Comparison of ENCODE assay signal across 20 cellular contexts in the genomic region with DNA sequence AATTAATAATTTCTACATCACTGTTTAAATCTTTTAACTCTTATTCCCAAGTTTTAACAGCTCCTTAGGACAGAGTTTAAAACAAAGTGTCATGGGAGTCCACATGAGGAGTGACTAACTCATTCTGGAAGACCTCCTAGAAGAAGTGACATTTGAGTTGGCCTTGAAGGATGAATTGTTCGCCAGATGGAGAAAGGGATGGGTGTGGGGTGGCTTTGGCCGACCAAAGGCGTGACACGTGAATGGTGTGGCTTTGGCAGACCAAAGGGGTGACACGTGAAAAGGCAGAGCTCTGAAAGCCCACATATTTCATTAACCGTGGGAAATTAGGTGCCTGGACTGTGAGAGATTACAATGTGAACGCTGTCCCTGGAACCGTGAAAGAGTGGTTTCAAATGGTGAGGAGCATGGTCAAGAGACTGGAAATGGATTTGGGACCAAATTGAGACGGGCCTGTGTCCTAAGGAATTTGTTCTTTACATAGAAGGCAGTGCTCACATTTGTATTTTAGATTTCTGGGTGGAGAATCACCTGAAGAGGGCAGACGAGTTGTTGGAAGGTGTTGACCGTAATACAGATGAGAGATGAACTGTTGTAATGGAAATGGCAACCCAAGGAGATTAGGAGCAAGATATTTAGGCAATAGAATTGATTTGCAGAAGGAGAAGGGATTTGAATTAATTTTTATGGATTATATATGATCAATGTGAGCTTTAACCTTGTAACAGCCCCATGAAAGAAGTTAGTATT.
A peak's percentile ranks its signal among the peaks of the same experiment; 100 is the strongest.
DNase-seq lines count a peak whose midpoint lies in the region; ATAC-seq and TF ChIP-seq lines count a peak whose summit lies in the region.
"Had no signal": no experiment of that assay in that cellular context is flagged by ENCODE, and none has a peak within 500 bp of the region (broad histone marks: within the 10 kb centered on the region; RNA-seq: fewer than 3 reads in every experiment).

No MANE protein-coding gene starts in this region.

- ATAC-seq in PC-3 (no peak; the same call in 1 of the 2 replicates), psoas muscle (peak; percentile 57 to 92 (median 87))
- ATAC-seq: HepG2 had no signal

- POLR2A ChIA-PET in PC-3 (lab: Charles Lee; ENCODE audit: unreplicated experiment) = interaction anchor here (0.6 kb wide), 1 partner anchor 76 kb away, joined by 3 read pairs; no protein-coding TSS in a partner anchor
- POLR2A ChIA-PET in CD8-positive, alpha-beta memory T cell (lab: Charles Lee) = no interaction called here

- BruUV-seq in PC-3 (replicated peaks; lab: Mats Ljungman, UMichigan) = no TSS peak

- H3K79me2 ChIP-seq in PC-3 (ENCODE audit: low read length) = no peaks in the 10 kb centered on the region

- no peaks in the 10 kb centered on the region for H3K36me3 Mint-ChIP-seq in CD8-positive, alpha-beta memory T cell

- CTCF ChIA-PET in PC-3 (lab: Charles Lee) = no interaction called here
- CTCF ChIA-PET in CD8-positive, alpha-beta memory T cell (lab: Charles Lee) = no interaction called here

- peak; percentile 13 for TF ChIP-seq CTCF in C4-2B (conservative IDR thresholded peaks at IDR 0.05)
- TF ChIP-seq CTCF in PC-3 (conservative IDR thresholded peaks at IDR 0.05; ENCODE audit: low read depth, low read length) = peak; percentile 31; the same call in 1 of the 2 replicates
- no peak for TF ChIP-seq CTCF in fibroblast of the aortic adventitia (IDR thresholded peaks at IDR 0.05; ENCODE audit: insufficient read depth, low read length)
- TF ChIP-seq CTCF in psoas muscle (IDR thresholded peaks at IDR 0.05) = no peak

- no peak overlapping the region for H2AFZ ChIP-seq in PC-3 (ENCODE audit: low read length)

- H3K36me3 ChIP-seq in PC-3 (ENCODE audit: low read depth, low read length) = no peaks in the 10 kb centered on the region
- no peaks in the 10 kb centered on the region for H3K36me3 ChIP-seq in psoas muscle (ENCODE audit: insufficient read depth in 1 of 2, low read depth in 1 of 2)
- H3K36me3 ChIP-seq in CD8-positive, alpha-beta memory T cell (ENCODE audit: insufficient read depth, low read length) = no peaks in the 10 kb centered on the region
- H3K36me3 ChIP-seq: SJCRH30 had no signal

- H3K9ac ChIP-seq in PC-3 (ENCODE audit: low read length) = no peak overlapping the region

- H3K4me1 ChIP-seq in PC-3 (ENCODE audit: insufficient read depth, low read length) (no peaks in the 10 kb centered on the region), psoas muscle (peaks cover 6% of the 10 kb centered on the region)
- no peaks in the 10 kb centered on the region for H3K4me1 ChIP-seq in CD8-positive, alpha-beta memory T cell (ENCODE audit: insufficient read depth, low read length)

- H3K4me1 Mint-ChIP-seq in CD8-positive, alpha-beta memory T cell = no peaks in the 10 kb centered on the region

- H3K9me3 Mint-ChIP-seq in CD8-positive, alpha-beta memory T cell = peaks cover 0 to 3% (median 0%) of the 10 kb centered on the region in 5 donors

- H3K4me3 ChIP-seq in PC-3 (ENCODE audit: low read length) (no peak overlapping the region), fibroblast of the aortic adventitia (ENCODE audit: low read depth, low read length) (no peak overlapping the region), psoas muscle (no peak overlapping the region)
- no peak overlapping the region for H3K4me3 ChIP-seq in CD8-positive, alpha-beta memory T cell (ENCODE audit: low read length)
- H3K4me3 ChIP-seq: SJCRH30 had no signal

- H3K4me2 ChIP-seq in PC-3 (ENCODE audit: low read length) = no peak overlapping the region

- peaks cover 0 to 1% of the 10 kb centered on the region in 2 donors for H3K27me3 Mint-ChIP-seq in CD8-positive, alpha-beta memory T cell

- no peaks in the 10 kb centered on the region for H3F3A ChIP-seq in PC-3 (ENCODE audit: low read length, unreplicated experiment)

- no peak overlapping the region for H3K27ac ChIP-seq in C4-2B
- no peak overlapping the region for H3K27ac ChIP-seq in PC-3 (ENCODE audit: low read length)
- peak overlapping the region; percentile 50 for H3K27ac ChIP-seq in psoas muscle
- H3K27ac ChIP-seq in CD8-positive, alpha-beta memory T cell (ENCODE audit: low read depth, low read length) = no peak overlapping the region
- H3K27ac ChIP-seq: SJCRH30 had no signal

- DNase-seq in PC-3 (no peak), fibroblast of the aortic adventitia (ENCODE audit: low read depth) (peak; percentile 52), psoas muscle (peak; percentile 24 to 62), NCI-H774 (lab: John Stamatoyannopoulos, UW) (no peak), islet precursor cell (no peak)
- no peak for DNase-seq in stimulated activated naive CD4-positive, alpha-beta T cell (lab: John Stamatoyannopoulos, UW)
- no peak for DNase-seq in CD8-positive, alpha-beta memory T cell
- DNase-seq: C1 segment of cervical spinal cord; DND-41; H9; KG1; NCI-H1436; NCI-H2029; NCI-H2171 treated with DMSO at 0.1 percent for 48 hours; NCI-H446 treated with DMSO at 0.1 percent for 48 hours; NCI-H69; NK-92 treated with Interleukin-12 subunit alpha and Interleukin-12 subunit beta, amount 100 ng/mL, for 24 hours; SJCRH30 had no signal

- H3K9me2 ChIP-seq in PC-3 (replicated peaks; ENCODE audit: low read length) = no peaks in the 10 kb centered on the region

- no peak overlapping the region for H3K4me3 Mint-ChIP-seq in CD8-positive, alpha-beta memory T cell
- H3K4me3 Mint-ChIP-seq: H9 had no signal

- intact Hi-C loops in PC-3 (cut with micrococcal nuclease) (no loop called here), psoas muscle (cut with DNase I) (no loop called here)

- WGBS in psoas muscle, 3 donors = 48 to 67% (median 49%) methylated on average over 11 of the region's 11 CpGs

- H3K27me3 ChIP-seq in PC-3 (ENCODE audit: low read length) (peaks cover 7% of the 10 kb centered on the region; the same call in 1 of the 2 replicates), psoas muscle (ENCODE audit: insufficient read depth in 3 of 3, low read length in 2 of 3) (no peaks in the 10 kb centered on the region)
- no peaks in the 10 kb centered on the region for H3K27me3 ChIP-seq in CD8-positive, alpha-beta memory T cell (ENCODE audit: insufficient read depth, low read length, poor library complexity, severe bottlenecking)
- H3K27me3 ChIP-seq: SJCRH30 had no signal

- H3K9me3 ChIP-seq in PC-3 (ENCODE audit: low read length) = no peaks in the 10 kb centered on the region
- H3K9me3 ChIP-seq in psoas muscle = no peaks in the 10 kb centered on the region
- no peaks in the 10 kb centered on the region for H3K9me3 ChIP-seq in CD8-positive, alpha-beta memory T cell (ENCODE audit: low read length)
- H3K9me3 ChIP-seq: SJCRH30 had no signal

- no peak overlapping the region for H3K27ac Mint-ChIP-seq in CD8-positive, alpha-beta memory T cell
- H3K27ac Mint-ChIP-seq: H9 had no signal

- no peaks in the 10 kb centered on the region for H4K20me1 ChIP-seq in PC-3 (ENCODE audit: low read length)

Comparison
In these comparisons a context has a peak if more than half of its experiments do, and no peak if none do; other contexts are left out.
1. CTCF ChIP-seq: peak in C4-2B (single experiment) and PC-3 (single experiment); none in fibroblast of the aortic adventitia (single experiment) and psoas muscle (single experiment).
2. DNase-seq: peak in fibroblast of the aortic adventitia (single experiment) and psoas muscle (2 of 2); none in PC-3 (single experiment), stimulated activated naive CD4-positive, alpha-beta T cell (0 of 6), CD8-positive, alpha-beta memory T cell (0 of 5), NCI-H774 (single experiment) and islet precursor cell (single experiment).